In the genomic region with DNA sequence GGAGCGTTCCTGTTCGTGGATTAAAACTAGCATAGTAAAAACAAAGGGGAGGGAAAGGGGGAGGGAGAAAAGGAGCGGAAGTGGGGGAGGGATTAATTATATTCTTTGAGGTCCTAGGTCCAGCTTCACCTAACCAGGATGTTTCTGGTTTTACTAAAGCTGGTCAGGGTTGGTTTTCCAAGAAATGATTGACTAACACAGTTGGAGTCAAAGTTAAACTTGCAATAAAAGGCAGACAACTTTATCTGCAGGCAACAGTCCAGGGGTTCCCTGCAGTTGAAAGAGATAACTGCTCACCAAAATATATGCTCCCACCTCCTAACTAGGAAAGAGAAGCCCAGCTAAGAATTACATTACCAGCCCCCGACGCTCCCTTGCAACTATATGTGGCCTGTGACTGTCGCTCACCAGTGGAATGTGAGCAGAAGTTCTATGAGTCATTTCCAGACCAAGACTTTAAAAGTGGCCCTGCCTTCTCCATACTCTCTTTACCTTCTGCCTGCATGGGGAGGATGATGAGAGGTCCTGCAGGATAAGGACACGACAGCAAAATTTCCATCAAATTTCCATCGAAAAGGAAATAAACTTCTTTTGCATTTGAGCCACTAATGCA, we compare ENCODE assay signal across 16 cellular contexts.
DNase-seq lines count a peak whose midpoint lies in the region; ATAC-seq, FAIRE-seq and TF ChIP-seq lines count a peak whose summit lies in the region.
"Had no signal": no experiment of that assay in that cellular context is flagged by ENCODE, and none has a peak within 500 bp of the region (broad histone marks: within the 10 kb centered on the region; RNA-seq: fewer than 3 reads in every experiment).

No MANE protein-coding gene starts in this region.

- H3K27me3 Mint-ChIP-seq in CD4-positive, alpha-beta T cell: peaks cover 27% of the 10 kb centered on the region

- H2AFZ ChIP-seq in GM23248: no peak overlapping the region

- H3K27me3 ChIP-seq in GM23248 (replicated peaks; ENCODE audit: insufficient read depth): no peaks in the 10 kb centered on the region
- no peaks in the 10 kb centered on the region for H3K27me3 ChIP-seq in psoas muscle (ENCODE audit: insufficient read depth in 3 of 3, low read length in 2 of 3)
- H3K27me3 ChIP-seq in CD4-positive, alpha-beta T cell (ENCODE audit: control insufficient read depth, insufficient read depth, low read length): peaks cover 6% of the 10 kb centered on the region
- H3K27me3 ChIP-seq: cardiac muscle cell had no signal

- 71 to 78% methylated on average over 8 of the region's 8 CpGs for WGBS in GM23248 (ENCODE audit: low coverage in 1 of 2, low lambda C conversion rate in 2 of 2, missing lambda C conversion rate in 2 of 2), 2 experiments
- WGBS in psoas muscle, 3 donors: 67 to 82% (median 77%) methylated on average over 8 of the region's 8 CpGs

- H3K9me3 ChIP-seq in GM23248 (ENCODE audit: low read depth) (no peaks in the 10 kb centered on the region), kidney (ENCODE audit: control insufficient read depth in 1 of 2, low read length in 2 of 2) (no peaks in the 10 kb centered on the region), psoas muscle (no peaks in the 10 kb centered on the region)
- no peaks in the 10 kb centered on the region for H3K9me3 ChIP-seq in CD4-positive, alpha-beta T cell (ENCODE audit: control insufficient read depth, low read length)

- peaks cover 29% of the 10 kb centered on the region for H3K4me1 ChIP-seq in GM23248 (ENCODE audit: insufficient read depth)
- peaks cover 26 to 37% of the 10 kb centered on the region in 2 donors for H3K4me1 ChIP-seq in kidney (ENCODE audit: control insufficient read depth in 1 of 2, insufficient read depth in 1 of 2, low read depth in 1 of 2, low read length in 2 of 2)
- H3K4me1 ChIP-seq in psoas muscle: peaks cover 13% of the 10 kb centered on the region

- H4K20me1 ChIP-seq in GM23248 (ENCODE audit: insufficient read depth): no peaks in the 10 kb centered on the region

- in situ Hi-C loops in GM23248 (cut with MboI): no loop called here

- FAIRE-seq in RCC 7860 (lab: Jason Lieb, UNC): peak; percentile 90
- peak; percentile 3 for FAIRE-seq in kidney (lab: Jason Lieb, UNC)
- FAIRE-seq: keratinocyte had no signal

- no peaks in the 10 kb centered on the region for H3K4me1 Mint-ChIP-seq in CD4-positive, alpha-beta T cell (ENCODE audit: low read depth)
- H3K4me1 Mint-ChIP-seq: CD14-positive monocyte had no signal

- peak; percentile 62 for DNase-seq in GM23248
- peak; percentile 78 for DNase-seq in RCC 7860 (ENCODE audit: low spot score)
- DNase-seq in kidney: no peak
- DNase-seq in psoas muscle: no peak
- DNase-seq in OCI-M2 (lab: John Stamatoyannopoulos, UW; ENCODE audit: unreplicated experiment): no peak
- DNase-seq in DMS114 treated with DMSO at 0.1 percent for 48 hours (lab: John Stamatoyannopoulos, UW; ENCODE audit: unreplicated experiment): no peak
- no peak for DNase-seq in CD4-positive, alpha-beta T cell
- no peak for DNase-seq in effector CD8-positive, alpha-beta T cell (lab: John Stamatoyannopoulos, UW)
- DNase-seq: activated naive CD4-positive, alpha-beta T cell treated with Interleukin-2 at 50 U/mL for 16 hours; H7; MM.1S; SIG-M5 had no signal

- H3K27ac Mint-ChIP-seq in CD4-positive, alpha-beta T cell: no peak overlapping the region
- H3K27ac Mint-ChIP-seq: CD14-positive monocyte; stimulated activated naive CD8-positive, alpha-beta T cell treated with anti-CD3 and anti-CD28 coated beads, Interleukin-15, Interleukin-2, amounts not matched to agents 100 ng/mL and 50 ng/mL, for 24 hours had no signal

- H3K9me3 Mint-ChIP-seq in CD4-positive, alpha-beta T cell: no peaks in the 10 kb centered on the region
- H3K9me3 Mint-ChIP-seq: CD14-positive monocyte; stimulated activated naive CD8-positive, alpha-beta T cell treated with anti-CD3 and anti-CD28 coated beads, Interleukin-15, Interleukin-2, amounts not matched to agents 100 ng/mL and 50 ng/mL, for 24 hours had no signal

- POLR2A ChIA-PET in CD4-positive, alpha-beta T cell (lab: Charles Lee): no interaction called here

- TF ChIP-seq CTCF in kidney (IDR thresholded peaks at IDR 0.05; ENCODE audit: borderline replicate concordance, extremely low read depth, insufficient read depth) (no peak), psoas muscle (IDR thresholded peaks at IDR 0.05) (no peak)
- no peak for TF ChIP-seq CTCF in CD4-positive, alpha-beta T cell (IDR thresholded peaks at IDR 0.05)

- CTCF ChIA-PET in CD4-positive, alpha-beta T cell (lab: Charles Lee): no interaction called here

- ATAC-seq in psoas muscle: peak; percentile 69 to 88 (median 83)
- ATAC-seq in CD4-positive, alpha-beta T cell (ENCODE audit: poor library complexity): no peak

- H3K9ac ChIP-seq in GM23248 (no peak overlapping the region), kidney (ENCODE audit: low read length in 2 of 2) (no peak overlapping the region)

- H3K4me3 ChIP-seq in GM23248 (no peak overlapping the region), kidney (ENCODE audit: low read length in 2 of 2) (peak overlapping the region; percentile 7 to 40), psoas muscle (no peak overlapping the region)
- H3K4me3 ChIP-seq: cardiac muscle cell had no signal

- H3K4me3 Mint-ChIP-seq in CD4-positive, alpha-beta T cell: no peak overlapping the region
- H3K4me3 Mint-ChIP-seq: CD14-positive monocyte; stimulated activated naive CD8-positive, alpha-beta T cell treated with anti-CD3 and anti-CD28 coated beads, Interleukin-15, Interleukin-2, amounts not matched to agents 100 ng/mL and 50 ng/mL, for 24 hours had no signal

- no peaks in the 10 kb centered on the region for H3K36me3 Mint-ChIP-seq in CD4-positive, alpha-beta T cell (ENCODE audit: low read depth)
- H3K36me3 Mint-ChIP-seq: CD14-positive monocyte had no signal

- no peaks in the 10 kb centered on the region for H3K79me2 ChIP-seq in GM23248 (ENCODE audit: insufficient read depth)

- no peak overlapping the region for H3K4me2 ChIP-seq in GM23248 (ENCODE audit: unreplicated experiment)

- H3K27ac ChIP-seq in GM23248 (no peak overlapping the region), kidney (ENCODE audit: low read depth in 2 of 2, low read length in 2 of 2) (peak overlapping the region; percentile 69 to 75), psoas muscle (no peak overlapping the region)
- no peak overlapping the region for H3K27ac ChIP-seq in CD4-positive, alpha-beta T cell (ENCODE audit: low read depth, low read length)
- H3K27ac ChIP-seq: cardiac muscle cell had no signal

- H3F3A ChIP-seq in GM23248 (ENCODE audit: insufficient read depth): no peaks in the 10 kb centered on the region

- H3K36me3 ChIP-seq in GM23248 (ENCODE audit: low read depth) (no peaks in the 10 kb centered on the region), kidney (ENCODE audit: control insufficient read depth in 1 of 2, insufficient read depth in 2 of 2, low read length in 2 of 2) (no peaks in the 10 kb centered on the region), psoas muscle (ENCODE audit: insufficient read depth in 1 of 2, low read depth in 1 of 2) (no peaks in the 10 kb centered on the region)
- H3K36me3 ChIP-seq: cardiac muscle cell had no signal

- H3K9me2 ChIP-seq in GM23248 (ENCODE audit: insufficient read depth): no peaks in the 10 kb centered on the region

- intact Hi-C loops in kidney (cut with DNase I) (no loop called here), psoas muscle (cut with DNase I) (no loop called here)
- intact Hi-C loops in CD4-positive, alpha-beta T cell (cut with DNase I, micrococcal nuclease): no loop called here

Comparison
In these comparisons a context has a peak if more than half of its experiments do, and no peak if none do; other contexts are left out.
1. DNase-seq: peak in GM23248 (single experiment) and RCC 7860 (single experiment); none in kidney (single experiment), psoas muscle (0 of 2), OCI-M2 (single experiment), DMS114 treated with DMSO at 0.1 percent for 48 hours (single experiment), CD4-positive, alpha-beta T cell (0 of 10) and effector CD8-positive, alpha-beta T cell (single experiment).
2. H3K27ac ChIP-seq: peak in kidney (2 of 2); none in GM23248 (single experiment), psoas muscle (single experiment) and CD4-positive, alpha-beta T cell (single experiment).
3. H3K4me3 ChIP-seq: peak in kidney (2 of 2); none in GM23248 (single experiment) and psoas muscle (single experiment).